In the genomic region with DNA sequence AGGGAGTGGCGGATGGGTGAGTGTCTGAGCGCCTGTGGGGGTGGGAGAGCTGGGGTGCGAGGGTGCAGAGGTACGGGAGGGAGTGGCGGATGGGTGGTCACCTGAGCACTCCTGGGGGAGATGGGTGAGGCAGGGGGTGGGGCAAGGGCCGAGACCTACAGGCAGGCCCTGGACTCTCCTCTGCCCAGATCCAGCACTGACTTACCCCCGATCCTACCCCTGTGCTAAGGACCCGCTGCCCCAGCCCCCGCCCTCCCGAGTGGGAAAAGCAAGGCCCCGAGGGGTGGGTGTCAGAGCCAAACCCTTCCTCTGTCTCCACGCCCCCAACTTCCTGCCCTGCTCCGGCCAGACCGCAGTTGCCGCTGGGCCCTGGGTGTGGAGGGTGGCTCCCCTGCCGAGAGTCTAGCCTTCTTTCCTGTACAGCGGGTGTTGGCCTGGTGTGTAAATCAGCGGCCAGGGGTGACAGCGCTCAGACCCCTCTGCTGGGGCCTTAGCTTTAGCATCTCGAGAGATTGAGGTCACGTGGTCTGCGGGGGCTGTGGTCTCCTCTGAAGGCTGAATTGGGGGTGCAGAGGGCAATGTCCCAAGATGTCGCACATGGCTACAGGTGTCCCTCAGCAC, we compare ENCODE assay signal across 27 cellular contexts. TPM values are rescaled to one million over a fixed set of nuclear protein-coding genes. Genes with fewer than 3 reads are reported as not detected.
DNase-seq lines count a peak whose midpoint lies in the region; ATAC-seq, FAIRE-seq and TF ChIP-seq lines count a peak whose summit lies in the region.
"Had no signal": no experiment of that assay in that cellular context is flagged by ENCODE, and none has a peak within 500 bp of the region (broad histone marks: within the 10 kb centered on the region; RNA-seq: fewer than 3 reads in every experiment).

No MANE protein-coding gene starts in this region.

- no peak for TF ChIP-seq CTCF in endothelial cell of umbilical vein (IDR thresholded peaks at IDR 0.05; ENCODE audit: extremely low read depth in 1 of 2, insufficient read depth in 1 of 2, low read depth in 1 of 2, low read length in 2 of 2)

- no peaks in the 10 kb centered on the region for H3K4me1 ChIP-seq in endothelial cell of umbilical vein (ENCODE audit: control insufficient read depth, extremely low read depth, insufficient read depth, low read length)
- no peaks in the 10 kb centered on the region for H3K4me1 ChIP-seq in naive thymus-derived CD4-positive, alpha-beta T cell (ENCODE audit: control insufficient read depth in 2 of 2, insufficient read depth in 2 of 2, low read length in 2 of 2)
- H3K4me1 ChIP-seq in aorta (ENCODE audit: control insufficient read depth in 1 of 2, insufficient read depth in 2 of 2, low read length in 2 of 2) = no peaks in the 10 kb centered on the region
- H3K4me1 ChIP-seq: ascending aorta, gastrocnemius medialis, Peyer's patch, prostate gland had no signal

- no peak for TF ChIP-seq POLR2A in endothelial cell of umbilical vein (IDR thresholded peaks at IDR 0.05; ENCODE audit: low read depth, low read length)

- peaks cover 0 to 9% (median 0%) of the 10 kb centered on the region in 5 donors for H3K36me3 Mint-ChIP-seq in naive thymus-derived CD4-positive, alpha-beta T cell

- H3K4me3 ChIP-seq in endothelial cell of umbilical vein (replicated peaks in 1 of 3; ENCODE audit: insufficient read depth in 1 of 3, low read depth in 1 of 3, low read length in 3 of 3) (no peak overlapping the region), aorta (ENCODE audit: low read length in 2 of 2) (no peak overlapping the region)
- no peak overlapping the region for H3K4me3 ChIP-seq in naive thymus-derived CD4-positive, alpha-beta T cell (ENCODE audit: low read length)
- H3K4me3 ChIP-seq: ascending aorta, esophagus squamous epithelium, gastrocnemius medialis, Peyer's patch, prostate gland, SK-N-MC, skin epidermis, thoracic aorta had no signal

- CTCF ChIA-PET in endothelial cell of umbilical vein (lab: Charles Lee) = interaction anchor here (1.3 kb wide), 1 partner anchor 10 kb away, joined by 3 read pairs; no protein-coding TSS in a partner anchor
- CTCF ChIA-PET in naive thymus-derived CD4-positive, alpha-beta T cell (lab: Charles Lee) = no interaction called here

- H3K9ac ChIP-seq in endothelial cell of umbilical vein (replicated peaks; ENCODE audit: extremely low read depth, insufficient read depth, low read length) = no peak overlapping the region

- 81 to 91% methylated on average over 23 of the region's 23 CpGs for WGBS in aorta, 2 donors

- no peak overlapping the region for H3K27ac ChIP-seq in endothelial cell of umbilical vein (ENCODE audit: insufficient read depth, low read depth, low read length)
- no peak overlapping the region for H3K27ac ChIP-seq in naive thymus-derived CD4-positive, alpha-beta T cell (ENCODE audit: low read depth, low read length)
- no peak overlapping the region for H3K27ac ChIP-seq in aorta (ENCODE audit: low read depth in 1 of 2, low read length in 2 of 2)
- H3K27ac ChIP-seq: ascending aorta, esophagus squamous epithelium, gastrocnemius medialis, HL-60, Peyer's patch, prostate gland, SK-N-MC, skin epidermis, thoracic aorta had no signal

- dilution Hi-C loops in endothelial cell of umbilical vein (cut with MboI; ENCODE audit: extremely low pct_ligation_motif_present, low sequenced_read_pairs) = no loop called here

- no TSS peak for BruUV-seq in endothelial cell of umbilical vein (replicated peaks; lab: Mats Ljungman, UMichigan)

- no peaks in the 10 kb centered on the region for H3K9me1 ChIP-seq in endothelial cell of umbilical vein (replicated peaks; ENCODE audit: control insufficient read depth, extremely low read depth, insufficient read depth, low read length)

- peaks cover 4% of the 10 kb centered on the region for H3K4me1 Mint-ChIP-seq in stimulated activated naive CD8-positive, alpha-beta T cell treated with anti-CD3 and anti-CD28 coated beads, Interleukin-15, amount 100 ng/mL, for 72 hours
- H3K4me1 Mint-ChIP-seq in naive thymus-derived CD4-positive, alpha-beta T cell = no peaks in the 10 kb centered on the region

- H3K36me3 ChIP-seq in endothelial cell of umbilical vein (ENCODE audit: control insufficient read depth in 2 of 2, extremely low read depth in 1 of 2, insufficient read depth in 2 of 2, low read length in 2 of 2) (peaks cover 3 to 31% of the 10 kb centered on the region in 2 experiments), aorta (ENCODE audit: control insufficient read depth in 1 of 2, insufficient read depth in 2 of 2, low read length in 1 of 2) (no peaks in the 10 kb centered on the region)
- peaks cover 0 to 12% (median 0%) of the 10 kb centered on the region in 3 experiments for H3K36me3 ChIP-seq in naive thymus-derived CD4-positive, alpha-beta T cell (ENCODE audit: control insufficient read depth in 2 of 3, insufficient read depth in 3 of 3, low read length in 3 of 3)
- H3K36me3 ChIP-seq: prostate gland, thoracic aorta had no signal

- H3K4me2 ChIP-seq in endothelial cell of umbilical vein (ENCODE audit: insufficient read depth, low read length) = no peak overlapping the region

- ATAC-seq in stimulated activated naive CD8-positive, alpha-beta T cell treated with anti-CD3 and anti-CD28 coated beads, Interleukin-15, amount 100 ng/mL, for 72 hours = peak; percentile 61
- ATAC-seq in stimulated activated naive CD8-positive, alpha-beta T cell treated with anti-CD3 and anti-CD28 coated beads, Interleukin-15, Interleukin-2, amounts not matched to agents 100 U/mL and 50 U/mL, for 24 hours = no peak
- peak; percentile 49 for ATAC-seq in naive thymus-derived CD4-positive, alpha-beta T cell
- peak; percentile 58 for ATAC-seq in aorta (ENCODE audit: low FRiP score)
- ATAC-seq in GM19023 (IDR thresholded peaks at IDR 0.05; ENCODE audit: unreplicated experiment) = no peak
- ATAC-seq: activated CD8-positive, alpha-beta T cell treated with anti-CD3 and anti-CD28 coated beads, Interleukin-2, amount 10 ng/mL, durations not matched to agents 7 days and 5 days; gastrocnemius medialis; stimulated activated naive B cell treated with anti-CD40 and anti-IgM and Interleukin-4, amounts not matched to agents 10 μg/mL and 1 μg/mL and 100 μg/mL, for 72 hours had no signal

- no peak for DNase-seq in stimulated activated naive CD8-positive, alpha-beta T cell treated with anti-CD3 and anti-CD28 coated beads, Interleukin-15, amount 100 ng/mL, for 72 hours
- no peak for DNase-seq in stimulated activated naive CD8-positive, alpha-beta T cell treated with anti-CD3 and anti-CD28 coated beads, Interleukin-15, Interleukin-2, amounts not matched to agents 100 U/mL and 50 U/mL, for 24 hours
- DNase-seq in endothelial cell of umbilical vein (ENCODE audit: low read depth, low spot score) = no peak
- DNase-seq in naive thymus-derived CD4-positive, alpha-beta T cell = no peak
- DNase-seq in aorta = peak; percentile 41 to 66
- DNase-seq in NCI-H69 (lab: John Stamatoyannopoulos, UW) = no peak
- no peak for DNase-seq in effector CD8-positive, alpha-beta T cell (lab: John Stamatoyannopoulos, UW)
- DNase-seq: activated CD8-positive, alpha-beta T cell treated with anti-CD3 and anti-CD28 coated beads, Interleukin-2, amount 10 ng/mL, durations not matched to agents 7 days and 5 days; activated naive CD4-positive, alpha-beta T cell treated with Interleukin-2 at 50 U/mL for 16 hours; activated T-cell treated with anti-CD3 and anti-CD28 coated beads, Interleukin-2, amount 50 U/mL, for 24 hours; esophagus squamous epithelium; gastrocnemius medialis; NCI-H2081 treated with DMSO at 0.1 percent for 48 hours; NCI-H446 treated with DMSO at 0.1 percent for 48 hours; Peyer's patch; stimulated activated CD4-positive, alpha-beta T cell treated with anti-CD3 and anti-CD28 coated beads, Interleukin-2, amount 100 ng/mL, for 24 hours; stimulated activated naive B cell treated with anti-CD40 and anti-IgM and Interleukin-4, amounts not matched to agents 10 μg/mL and 1 μg/mL and 100 μg/mL, for 72 hours had no signal

- intact Hi-C loops in endothelial cell of umbilical vein (cut with micrococcal nuclease) = no loop called here
- intact Hi-C loops in naive thymus-derived CD4-positive, alpha-beta T cell (cut with micrococcal nuclease) = no loop called here
- intact Hi-C loops in aorta (cut with DNase I) = no loop called here

- H3K27ac Mint-ChIP-seq in stimulated activated naive CD8-positive, alpha-beta T cell treated with anti-CD3 and anti-CD28 coated beads, Interleukin-15, amount 100 ng/mL, for 72 hours = no peak overlapping the region
- H3K27ac Mint-ChIP-seq in naive thymus-derived CD4-positive, alpha-beta T cell = no peak overlapping the region
- H3K27ac Mint-ChIP-seq: activated CD8-positive, alpha-beta T cell treated with anti-CD3 and anti-CD28 coated beads, Interleukin-2, amount 10 ng/mL, durations not matched to agents 7 days and 5 days; activated T-cell treated with anti-CD3 and anti-CD28 coated beads, Interleukin-2, amount 50 U/mL, for 24 hours; stimulated activated naive B cell treated with anti-CD40 and anti-IgM and Interleukin-4, amounts not matched to agents 10 μg/mL and 1 μg/mL and 100 μg/mL, for 72 hours; T-helper 2 cell treated with Interferon-gamma antibody and Interleukin-4, amounts not matched to agents 5 μg/mL and 100 μg/mL, for 36 hours had no signal

- peak; percentile 15 for FAIRE-seq in endothelial cell of umbilical vein (lab: Jason Lieb, UNC)
- FAIRE-seq: D721Med had no signal

- H3K27me3 Mint-ChIP-seq in stimulated activated naive CD8-positive, alpha-beta T cell treated with anti-CD3 and anti-CD28 coated beads, Interleukin-15, amount 100 ng/mL, for 72 hours = peaks cover 6% of the 10 kb centered on the region
- no peaks in the 10 kb centered on the region for H3K27me3 Mint-ChIP-seq in naive thymus-derived CD4-positive, alpha-beta T cell
- H3K27me3 Mint-ChIP-seq: activated T-cell treated with anti-CD3 and anti-CD28 coated beads, Interleukin-2, amount 50 U/mL, for 24 hours had no signal

- no peaks in the 10 kb centered on the region for H4K20me1 ChIP-seq in endothelial cell of umbilical vein (replicated peaks; ENCODE audit: control insufficient read depth, extremely low read depth, insufficient read depth, low read length)

- POLR2A ChIA-PET in endothelial cell of umbilical vein (lab: Charles Lee) = no interaction called here
- POLR2A ChIA-PET in naive thymus-derived CD4-positive, alpha-beta T cell (lab: Charles Lee) = no interaction called here

- no peaks in the 10 kb centered on the region for H3K9me3 ChIP-seq in endothelial cell of umbilical vein (replicated peaks; ENCODE audit: control insufficient read depth, insufficient read depth, low read length)
- H3K9me3 ChIP-seq in naive thymus-derived CD4-positive, alpha-beta T cell (ENCODE audit: control insufficient read depth in 2 of 3, low read length in 3 of 3) = no peaks in the 10 kb centered on the region
- H3K9me3 ChIP-seq in aorta (ENCODE audit: control insufficient read depth, low read length) = no peaks in the 10 kb centered on the region
- H3K9me3 ChIP-seq: ascending aorta, esophagus squamous epithelium, gastrocnemius medialis, Peyer's patch, prostate gland, thoracic aorta had no signal

- H2AFZ ChIP-seq in endothelial cell of umbilical vein (ENCODE audit: low read depth, low read length) = no peak overlapping the region

- H3K27me3 ChIP-seq in endothelial cell of umbilical vein (ENCODE audit: control insufficient read depth in 2 of 2, insufficient read depth in 2 of 2, low read length in 2 of 2) = no peaks in the 10 kb centered on the region
- H3K27me3 ChIP-seq in naive thymus-derived CD4-positive, alpha-beta T cell (ENCODE audit: control insufficient read depth in 2 of 2, insufficient read depth in 2 of 2, low read length in 2 of 2) = no peaks in the 10 kb centered on the region
- no peaks in the 10 kb centered on the region for H3K27me3 ChIP-seq in aorta (ENCODE audit: control insufficient read depth in 1 of 2, insufficient read depth in 2 of 2, low read length in 1 of 2)
- H3K27me3 ChIP-seq: ascending aorta, esophagus squamous epithelium, gastrocnemius medialis, Peyer's patch had no signal

- peak overlapping the region in 1 of 2 donors; percentile 18 for H3K4me3 Mint-ChIP-seq in stimulated activated naive CD8-positive, alpha-beta T cell treated with anti-CD3 and anti-CD28 coated beads, Interleukin-15, amount 100 ng/mL, for 72 hours
- H3K4me3 Mint-ChIP-seq in naive thymus-derived CD4-positive, alpha-beta T cell = peak overlapping the region in 1 of 10 donors; percentile 21
- H3K4me3 Mint-ChIP-seq: activated CD8-positive, alpha-beta T cell treated with anti-CD3 and anti-CD28 coated beads, Interleukin-2, amount 10 ng/mL, durations not matched to agents 7 days and 5 days; activated T-cell treated with anti-CD3 and anti-CD28 coated beads, Interleukin-2, amount 50 U/mL, for 24 hours; nephron; stimulated activated naive B cell treated with anti-CD40 and anti-IgM and Interleukin-4, amounts not matched to agents 10 μg/mL and 1 μg/mL and 100 μg/mL, for 72 hours; T-helper 2 cell treated with Interferon-gamma antibody and Interleukin-4, amounts not matched to agents 5 μg/mL and 100 μg/mL, for 36 hours had no signal

- H3K79me2 ChIP-seq in endothelial cell of umbilical vein (ENCODE audit: control insufficient read depth, insufficient read depth, low read length) = peaks cover 7% of the 10 kb centered on the region

- H3K9me3 Mint-ChIP-seq in stimulated activated naive CD8-positive, alpha-beta T cell treated with anti-CD3 and anti-CD28 coated beads, Interleukin-15, amount 100 ng/mL, for 72 hours = no peaks in the 10 kb centered on the region
- H3K9me3 Mint-ChIP-seq in naive thymus-derived CD4-positive, alpha-beta T cell = no peaks in the 10 kb centered on the region
- H3K9me3 Mint-ChIP-seq: activated T-cell treated with anti-CD3 and anti-CD28 coated beads, Interleukin-2, amount 50 U/mL, for 24 hours; nephron; T-helper 2 cell treated with Interferon-gamma antibody and Interleukin-4, amounts not matched to agents 5 μg/mL and 100 μg/mL, for 36 hours had no signal

RNA-seq across cellular contexts. Expression of gene BOK, which starts 12.5 kb away (rescaled TPM):
- total RNA-seq in endothelial cell of umbilical vein (52.4 and 76.0 TPM in 2 replicates), aorta (10 to 100 TPM in 1 of 2 donors, 1 to 10 TPM in 1; 6.3 to 11.6 TPM)
- polyA plus RNA-seq in endothelial cell of umbilical vein (95.5 and 132 TPM in 2 replicates), aorta (1 to 10 TPM; 3.1 to 4.7 TPM)
- 53.7 and 82.1 TPM in 2 replicates for polyA plus RNA-seq in endothelial cell of umbilical vein (2011; cell fraction: cytosol; rRNA removed)
- polyA plus RNA-seq in endothelial cell of umbilical vein (2011; cell fraction: nucleus; rRNA removed) = 43.5 and 57.1 TPM in 2 replicates
- polyA plus RNA-seq in endothelial cell of umbilical vein (2012) = 42.0 and 58.4 TPM in 2 replicates
- polyA minus RNA-seq in endothelial cell of umbilical vein = 43.6 and 49.1 TPM in 2 replicates
- 11.2 TPM for polyA minus RNA-seq in endothelial cell of umbilical vein (2011; cell fraction: cytosol; rRNA and poly(A)+ RNA removed)
- polyA minus RNA-seq in endothelial cell of umbilical vein (2011; cell fraction: nucleus; rRNA and poly(A)+ RNA removed) = 10.4 and 18.2 TPM in 2 replicates
- total RNA-seq in naive thymus-derived CD4-positive, alpha-beta T cell = 1 to 10 TPM in 1 of 5 experiments, not detected in 4; 1.3 TPM
- polyA plus RNA-seq in naive thymus-derived CD4-positive, alpha-beta T cell = under 1 TPM in 1 of 2 donors, not detected in 1; 0.11 TPM
- total RNA-seq: activated CD8-positive, alpha-beta T cell treated with anti-CD3 and anti-CD28 coated beads, Interleukin-2, amount 10 ng/mL, durations not matched to agents 7 days and 5 days had no signal

Comparison
In these comparisons a context has a peak if more than half of its experiments do, and no peak if none do; other contexts are left out.
1. ATAC-seq: peak in stimulated activated naive CD8-positive, alpha-beta T cell treated with anti-CD3 and anti-CD28 coated beads, Interleukin-15, amount 100 ng/mL, for 72 hours (single experiment), naive thymus-derived CD4-positive, alpha-beta T cell (single experiment) and aorta (single experiment); none in stimulated activated naive CD8-positive, alpha-beta T cell treated with anti-CD3 and anti-CD28 coated beads, Interleukin-15, Interleukin-2, amounts not matched to agents 100 U/mL and 50 U/mL, for 24 hours (single experiment) and GM19023 (single experiment).
2. DNase-seq: peak in aorta (2 of 2); none in stimulated activated naive CD8-positive, alpha-beta T cell treated with anti-CD3 and anti-CD28 coated beads, Interleukin-15, amount 100 ng/mL, for 72 hours (0 of 2), stimulated activated naive CD8-positive, alpha-beta T cell treated with anti-CD3 and anti-CD28 coated beads, Interleukin-15, Interleukin-2, amounts not matched to agents 100 U/mL and 50 U/mL, for 24 hours (single experiment), endothelial cell of umbilical vein (single experiment), naive thymus-derived CD4-positive, alpha-beta T cell (0 of 9), NCI-H69 (single experiment) and effector CD8-positive, alpha-beta T cell (single experiment).